13 cellular contexts compared by ENCODE assay signal in genomic region chr15:76962337-76963013, GRCh38. TPM values are rescaled to one million over a fixed set of nuclear protein-coding genes. Genes with fewer than 3 reads are reported as not detected.
"Had no signal": no experiment of that assay in that cellular context is flagged by ENCODE, and none has a peak within 500 bp of the region (broad histone marks: within the 10 kb centered on the region; RNA-seq: fewer than 3 reads in every experiment).

No MANE protein-coding gene starts in this region.

- H3K27me3 ChIP-seq: sigmoid colon, testis had no signal

- H3K9me3 ChIP-seq: sigmoid colon, testis had no signal

- H3K27ac Mint-ChIP-seq: activated CD8-positive, alpha-beta T cell treated with anti-CD3 and anti-CD28 coated beads for 36 hours; naive thymus-derived CD4-positive, alpha-beta T cell; stimulated activated naive CD8-positive, alpha-beta T cell treated with anti-CD3 and anti-CD28 coated beads, Interleukin-15, Interleukin-2, amounts not matched to agents 100 ng/mL and 50 ng/mL, for 24 hours had no signal

- H3K36me3 Mint-ChIP-seq: naive thymus-derived CD4-positive, alpha-beta T cell had no signal

- H3K4me3 ChIP-seq: sigmoid colon, testis had no signal

- H3K9me3 Mint-ChIP-seq: activated CD8-positive, alpha-beta T cell treated with anti-CD3 and anti-CD28 coated beads for 36 hours; naive thymus-derived CD4-positive, alpha-beta T cell; stimulated activated naive CD8-positive, alpha-beta T cell treated with anti-CD3 and anti-CD28 coated beads, Interleukin-15, Interleukin-2, amounts not matched to agents 100 ng/mL and 50 ng/mL, for 24 hours had no signal

- ATAC-seq: activated CD8-positive, alpha-beta T cell treated with anti-CD3 and anti-CD28 coated beads for 36 hours; left ventricle myocardium superior; naive thymus-derived CD4-positive, alpha-beta T cell had no signal

- H3K4me1 ChIP-seq: testis had no signal

- DNase-seq: activated CD8-positive, alpha-beta memory T cell treated with anti-CD3 and anti-CD28 coated beads, Interleukin-2, amount 50 U/mL, for 4 hours; activated CD8-positive, alpha-beta T cell treated with anti-CD3 and anti-CD28 coated beads for 36 hours; left ventricle myocardium superior; naive thymus-derived CD4-positive, alpha-beta T cell; occipital lobe; sigmoid colon; stimulated activated CD4-positive, alpha-beta T cell treated with anti-CD3 and anti-CD28 coated beads, Interleukin-2, amount 100 ng/mL, for 48 hours; testis had no signal

- H3K27ac ChIP-seq: testis had no signal

- FAIRE-seq: colon, frontal cortex, urothelium cell line had no signal

- H3K36me3 ChIP-seq: sigmoid colon had no signal

- H3K4me3 Mint-ChIP-seq: activated CD8-positive, alpha-beta T cell treated with anti-CD3 and anti-CD28 coated beads for 36 hours; naive thymus-derived CD4-positive, alpha-beta T cell; stimulated activated naive CD8-positive, alpha-beta T cell treated with anti-CD3 and anti-CD28 coated beads, Interleukin-15, Interleukin-2, amounts not matched to agents 100 ng/mL and 50 ng/mL, for 24 hours had no signal

RNA-seq across cellular contexts. Expression of gene PSTPIP1, which starts 32.5 kb away (rescaled TPM):
- total RNA-seq: kidney epithelial cell had no signal
